ENCODE assay signal across 1 cellular context in genomic region chr17:2214887-2215615, GRCh38.
TF ChIP-seq lines count a peak whose summit lies in the region.

No MANE protein-coding gene starts in this region.

TF ChIP-seq in GM12878, 131 proteins besides CTCF, POLR2A, EP300 and RAD21 (continued from another document):
- TF ChIP-seq, protein P1, sequence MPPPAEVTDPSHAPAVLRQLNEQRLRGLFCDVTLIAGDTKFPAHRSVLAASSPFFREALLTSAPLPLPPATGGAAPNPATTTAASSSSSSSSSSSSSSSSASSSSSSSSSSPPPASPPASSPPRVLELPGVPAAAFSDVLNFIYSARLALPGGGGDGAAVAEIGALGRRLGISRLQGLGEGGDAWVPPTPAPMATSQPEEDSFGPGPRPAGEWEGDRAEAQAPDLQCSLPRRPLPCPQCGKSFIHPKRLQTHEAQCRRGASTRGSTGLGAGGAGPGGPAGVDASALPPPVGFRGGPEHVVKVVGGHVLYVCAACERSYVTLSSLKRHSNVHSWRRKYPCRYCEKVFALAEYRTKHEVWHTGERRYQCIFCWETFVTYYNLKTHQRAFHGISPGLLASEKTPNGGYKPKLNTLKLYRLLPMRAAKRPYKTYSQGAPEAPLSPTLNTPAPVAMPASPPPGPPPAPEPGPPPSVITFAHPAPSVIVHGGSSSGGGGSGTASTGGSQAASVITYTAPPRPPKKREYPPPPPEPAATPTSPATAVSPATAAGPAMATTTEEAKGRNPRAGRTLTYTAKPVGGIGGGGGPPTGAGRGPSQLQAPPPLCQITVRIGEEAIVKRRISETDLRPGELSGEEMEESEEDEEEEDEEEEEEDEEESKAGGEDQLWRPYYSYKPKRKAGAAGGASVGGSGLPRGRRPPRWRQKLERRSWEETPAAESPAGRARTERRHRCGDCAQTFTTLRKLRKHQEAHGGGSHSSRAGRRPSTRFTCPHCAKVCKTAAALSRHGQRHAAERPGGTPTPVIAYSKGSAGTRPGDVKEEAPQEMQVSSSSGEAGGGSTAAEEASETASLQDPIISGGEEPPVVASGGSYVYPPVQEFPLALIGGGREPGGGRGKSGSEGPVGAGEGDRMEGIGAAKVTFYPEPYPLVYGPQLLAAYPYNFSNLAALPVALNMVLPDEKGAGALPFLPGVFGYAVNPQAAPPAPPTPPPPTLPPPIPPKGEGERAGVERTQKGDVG (CRISPR knock-in tag; IDR thresholded peaks at IDR 0.05) = no peak
- TF ChIP-seq, protein P2, sequence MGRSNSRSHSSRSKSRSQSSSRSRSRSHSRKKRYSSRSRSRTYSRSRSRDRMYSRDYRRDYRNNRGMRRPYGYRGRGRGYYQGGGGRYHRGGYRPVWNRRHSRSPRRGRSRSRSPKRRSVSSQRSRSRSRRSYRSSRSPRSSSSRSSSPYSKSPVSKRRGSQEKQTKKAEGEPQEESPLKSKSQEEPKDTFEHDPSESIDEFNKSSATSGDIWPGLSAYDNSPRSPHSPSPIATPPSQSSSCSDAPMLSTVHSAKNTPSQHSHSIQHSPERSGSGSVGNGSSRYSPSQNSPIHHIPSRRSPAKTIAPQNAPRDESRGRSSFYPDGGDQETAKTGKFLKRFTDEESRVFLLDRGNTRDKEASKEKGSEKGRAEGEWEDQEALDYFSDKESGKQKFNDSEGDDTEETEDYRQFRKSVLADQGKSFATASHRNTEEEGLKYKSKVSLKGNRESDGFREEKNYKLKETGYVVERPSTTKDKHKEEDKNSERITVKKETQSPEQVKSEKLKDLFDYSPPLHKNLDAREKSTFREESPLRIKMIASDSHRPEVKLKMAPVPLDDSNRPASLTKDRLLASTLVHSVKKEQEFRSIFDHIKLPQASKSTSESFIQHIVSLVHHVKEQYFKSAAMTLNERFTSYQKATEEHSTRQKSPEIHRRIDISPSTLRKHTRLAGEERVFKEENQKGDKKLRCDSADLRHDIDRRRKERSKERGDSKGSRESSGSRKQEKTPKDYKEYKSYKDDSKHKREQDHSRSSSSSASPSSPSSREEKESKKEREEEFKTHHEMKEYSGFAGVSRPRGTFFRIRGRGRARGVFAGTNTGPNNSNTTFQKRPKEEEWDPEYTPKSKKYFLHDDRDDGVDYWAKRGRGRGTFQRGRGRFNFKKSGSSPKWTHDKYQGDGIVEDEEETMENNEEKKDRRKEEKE (IDR thresholded peaks at IDR 0.05) = no peak
- no peak for TF ChIP-seq MYC (IDR thresholded peaks at IDR 0.05; ENCODE audit: insufficient read depth, insufficient read length, insufficient replicate concordance, low read length, severe bottlenecking)
- TF ChIP-seq, protein P3, sequence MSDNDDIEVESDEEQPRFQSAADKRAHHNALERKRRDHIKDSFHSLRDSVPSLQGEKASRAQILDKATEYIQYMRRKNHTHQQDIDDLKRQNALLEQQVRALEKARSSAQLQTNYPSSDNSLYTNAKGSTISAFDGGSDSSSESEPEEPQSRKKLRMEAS (IDR thresholded peaks at IDR 0.05; ENCODE audit: low read depth, low read length) = no peak
- TF ChIP-seq YY1 (IDR thresholded peaks at IDR 0.05; ENCODE audit: low read depth, low read length) = 0 out of 2 replicates have a peak, but pooled peaks have one; percentile 17
- TF ChIP-seq, protein P4, sequence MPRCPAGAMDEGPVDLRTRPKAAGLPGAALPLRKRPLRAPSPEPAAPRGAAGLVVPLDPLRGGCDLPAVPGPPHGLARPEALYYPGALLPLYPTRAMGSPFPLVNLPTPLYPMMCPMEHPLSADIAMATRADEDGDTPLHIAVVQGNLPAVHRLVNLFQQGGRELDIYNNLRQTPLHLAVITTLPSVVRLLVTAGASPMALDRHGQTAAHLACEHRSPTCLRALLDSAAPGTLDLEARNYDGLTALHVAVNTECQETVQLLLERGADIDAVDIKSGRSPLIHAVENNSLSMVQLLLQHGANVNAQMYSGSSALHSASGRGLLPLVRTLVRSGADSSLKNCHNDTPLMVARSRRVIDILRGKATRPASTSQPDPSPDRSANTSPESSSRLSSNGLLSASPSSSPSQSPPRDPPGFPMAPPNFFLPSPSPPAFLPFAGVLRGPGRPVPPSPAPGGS (IDR thresholded peaks at IDR 0.05; ENCODE audit: borderline replicate concordance, insufficient read depth, low read depth, low read length, poor library complexity, severe bottlenecking) = no peak
- TF ChIP-seq IRF4 (IDR thresholded peaks at IDR 0.05; ENCODE audit: low read depth, low read length) = no peak
- TF ChIP-seq, protein P5, sequence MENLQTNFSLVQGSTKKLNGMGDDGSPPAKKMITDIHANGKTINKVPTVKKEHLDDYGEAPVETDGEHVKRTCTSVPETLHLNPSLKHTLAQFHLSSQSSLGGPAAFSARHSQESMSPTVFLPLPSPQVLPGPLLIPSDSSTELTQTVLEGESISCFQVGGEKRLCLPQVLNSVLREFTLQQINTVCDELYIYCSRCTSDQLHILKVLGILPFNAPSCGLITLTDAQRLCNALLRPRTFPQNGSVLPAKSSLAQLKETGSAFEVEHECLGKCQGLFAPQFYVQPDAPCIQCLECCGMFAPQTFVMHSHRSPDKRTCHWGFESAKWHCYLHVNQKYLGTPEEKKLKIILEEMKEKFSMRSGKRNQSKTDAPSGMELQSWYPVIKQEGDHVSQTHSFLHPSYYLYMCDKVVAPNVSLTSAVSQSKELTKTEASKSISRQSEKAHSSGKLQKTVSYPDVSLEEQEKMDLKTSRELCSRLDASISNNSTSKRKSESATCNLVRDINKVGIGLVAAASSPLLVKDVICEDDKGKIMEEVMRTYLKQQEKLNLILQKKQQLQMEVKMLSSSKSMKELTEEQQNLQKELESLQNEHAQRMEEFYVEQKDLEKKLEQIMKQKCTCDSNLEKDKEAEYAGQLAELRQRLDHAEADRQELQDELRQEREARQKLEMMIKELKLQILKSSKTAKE (IDR thresholded peaks at IDR 0.05; ENCODE audit: low read depth, poor library complexity, severe bottlenecking) = peak; percentile 25
- TF ChIP-seq, protein P6, sequence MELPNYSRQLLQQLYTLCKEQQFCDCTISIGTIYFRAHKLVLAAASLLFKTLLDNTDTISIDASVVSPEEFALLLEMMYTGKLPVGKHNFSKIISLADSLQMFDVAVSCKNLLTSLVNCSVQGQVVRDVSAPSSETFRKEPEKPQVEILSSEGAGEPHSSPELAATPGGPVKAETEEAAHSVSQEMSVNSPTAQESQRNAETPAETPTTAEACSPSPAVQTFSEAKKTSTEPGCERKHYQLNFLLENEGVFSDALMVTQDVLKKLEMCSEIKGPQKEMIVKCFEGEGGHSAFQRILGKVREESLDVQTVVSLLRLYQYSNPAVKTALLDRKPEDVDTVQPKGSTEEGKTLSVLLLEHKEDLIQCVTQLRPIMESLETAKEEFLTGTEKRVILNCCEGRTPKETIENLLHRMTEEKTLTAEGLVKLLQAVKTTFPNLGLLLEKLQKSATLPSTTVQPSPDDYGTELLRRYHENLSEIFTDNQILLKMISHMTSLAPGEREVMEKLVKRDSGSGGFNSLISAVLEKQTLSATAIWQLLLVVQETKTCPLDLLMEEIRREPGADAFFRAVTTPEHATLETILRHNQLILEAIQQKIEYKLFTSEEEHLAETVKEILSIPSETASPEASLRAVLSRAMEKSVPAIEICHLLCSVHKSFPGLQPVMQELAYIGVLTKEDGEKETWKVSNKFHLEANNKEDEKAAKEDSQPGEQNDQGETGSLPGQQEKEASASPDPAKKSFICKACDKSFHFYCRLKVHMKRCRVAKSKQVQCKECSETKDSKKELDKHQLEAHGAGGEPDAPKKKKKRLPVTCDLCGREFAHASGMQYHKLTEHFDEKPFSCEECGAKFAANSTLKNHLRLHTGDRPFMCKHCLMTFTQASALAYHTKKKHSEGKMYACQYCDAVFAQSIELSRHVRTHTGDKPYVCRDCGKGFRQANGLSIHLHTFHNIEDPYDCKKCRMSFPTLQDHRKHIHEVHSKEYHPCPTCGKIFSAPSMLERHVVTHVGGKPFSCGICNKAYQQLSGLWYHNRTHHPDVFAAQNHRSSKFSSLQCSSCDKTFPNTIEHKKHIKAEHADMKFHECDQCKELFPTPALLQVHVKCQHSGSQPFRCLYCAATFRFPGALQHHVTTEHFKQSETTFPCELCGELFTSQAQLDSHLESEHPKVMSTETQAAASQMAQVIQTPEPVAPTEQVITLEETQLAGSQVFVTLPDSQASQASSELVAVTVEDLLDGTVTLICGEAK (IDR thresholded peaks at IDR 0.05; ENCODE audit: borderline replicate concordance) = no peak; the same call in 1 of the 2 replicates
- TF ChIP-seq, protein P7, sequence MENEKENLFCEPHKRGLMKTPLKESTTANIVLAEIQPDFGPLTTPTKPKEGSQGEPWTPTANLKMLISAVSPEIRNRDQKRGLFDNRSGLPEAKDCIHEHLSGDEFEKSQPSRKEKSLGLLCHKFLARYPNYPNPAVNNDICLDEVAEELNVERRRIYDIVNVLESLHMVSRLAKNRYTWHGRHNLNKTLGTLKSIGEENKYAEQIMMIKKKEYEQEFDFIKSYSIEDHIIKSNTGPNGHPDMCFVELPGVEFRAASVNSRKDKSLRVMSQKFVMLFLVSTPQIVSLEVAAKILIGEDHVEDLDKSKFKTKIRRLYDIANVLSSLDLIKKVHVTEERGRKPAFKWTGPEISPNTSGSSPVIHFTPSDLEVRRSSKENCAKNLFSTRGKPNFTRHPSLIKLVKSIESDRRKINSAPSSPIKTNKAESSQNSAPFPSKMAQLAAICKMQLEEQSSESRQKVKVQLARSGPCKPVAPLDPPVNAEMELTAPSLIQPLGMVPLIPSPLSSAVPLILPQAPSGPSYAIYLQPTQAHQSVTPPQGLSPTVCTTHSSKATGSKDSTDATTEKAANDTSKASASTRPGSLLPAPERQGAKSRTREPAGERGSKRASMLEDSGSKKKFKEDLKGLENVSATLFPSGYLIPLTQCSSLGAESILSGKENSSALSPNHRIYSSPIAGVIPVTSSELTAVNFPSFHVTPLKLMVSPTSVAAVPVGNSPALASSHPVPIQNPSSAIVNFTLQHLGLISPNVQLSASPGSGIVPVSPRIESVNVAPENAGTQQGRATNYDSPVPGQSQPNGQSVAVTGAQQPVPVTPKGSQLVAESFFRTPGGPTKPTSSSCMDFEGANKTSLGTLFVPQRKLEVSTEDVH (IDR thresholded peaks at IDR 0.05; ENCODE audit: low read depth, partially characterized antibody) = no peak
- TF ChIP-seq, protein P8, sequence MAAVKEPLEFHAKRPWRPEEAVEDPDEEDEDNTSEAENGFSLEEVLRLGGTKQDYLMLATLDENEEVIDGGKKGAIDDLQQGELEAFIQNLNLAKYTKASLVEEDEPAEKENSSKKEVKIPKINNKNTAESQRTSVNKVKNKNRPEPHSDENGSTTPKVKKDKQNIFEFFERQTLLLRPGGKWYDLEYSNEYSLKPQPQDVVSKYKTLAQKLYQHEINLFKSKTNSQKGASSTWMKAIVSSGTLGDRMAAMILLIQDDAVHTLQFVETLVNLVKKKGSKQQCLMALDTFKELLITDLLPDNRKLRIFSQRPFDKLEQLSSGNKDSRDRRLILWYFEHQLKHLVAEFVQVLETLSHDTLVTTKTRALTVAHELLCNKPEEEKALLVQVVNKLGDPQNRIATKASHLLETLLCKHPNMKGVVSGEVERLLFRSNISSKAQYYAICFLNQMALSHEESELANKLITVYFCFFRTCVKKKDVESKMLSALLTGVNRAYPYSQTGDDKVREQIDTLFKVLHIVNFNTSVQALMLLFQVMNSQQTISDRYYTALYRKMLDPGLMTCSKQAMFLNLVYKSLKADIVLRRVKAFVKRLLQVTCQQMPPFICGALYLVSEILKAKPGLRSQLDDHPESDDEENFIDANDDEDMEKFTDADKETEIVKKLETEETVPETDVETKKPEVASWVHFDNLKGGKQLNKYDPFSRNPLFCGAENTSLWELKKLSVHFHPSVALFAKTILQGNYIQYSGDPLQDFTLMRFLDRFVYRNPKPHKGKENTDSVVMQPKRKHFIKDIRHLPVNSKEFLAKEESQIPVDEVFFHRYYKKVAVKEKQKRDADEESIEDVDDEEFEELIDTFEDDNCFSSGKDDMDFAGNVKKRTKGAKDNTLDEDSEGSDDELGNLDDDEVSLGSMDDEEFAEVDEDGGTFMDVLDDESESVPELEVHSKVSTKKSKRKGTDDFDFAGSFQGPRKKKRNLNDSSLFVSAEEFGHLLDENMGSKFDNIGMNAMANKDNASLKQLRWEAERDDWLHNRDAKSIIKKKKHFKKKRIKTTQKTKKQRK (IDR thresholded peaks at IDR 0.05; ENCODE audit: low read depth, low read length) = no peak
- no peak for TF ChIP-seq MXI1 (IDR thresholded peaks at IDR 0.05; ENCODE audit: low read depth, low read length)
- TF ChIP-seq JUND (IDR thresholded peaks at IDR 0.05; ENCODE audit: low read depth, low read length) = no peak
- no peak for TF ChIP-seq STAT1 (conservative IDR thresholded peaks at IDR 0.05)
- peak; percentile 45 for TF ChIP-seq CUX1 (IDR thresholded peaks at IDR 0.05; ENCODE audit: insufficient replicate concordance, low read depth, low read length)
- TF ChIP-seq SRF (IDR thresholded peaks at IDR 0.05; ENCODE audit: low read depth in 2 of 2, low read length in 2 of 2) = no peak
TF ChIP-seq in GM12878: peak in this region for 6.
